In the genomic region with DNA sequence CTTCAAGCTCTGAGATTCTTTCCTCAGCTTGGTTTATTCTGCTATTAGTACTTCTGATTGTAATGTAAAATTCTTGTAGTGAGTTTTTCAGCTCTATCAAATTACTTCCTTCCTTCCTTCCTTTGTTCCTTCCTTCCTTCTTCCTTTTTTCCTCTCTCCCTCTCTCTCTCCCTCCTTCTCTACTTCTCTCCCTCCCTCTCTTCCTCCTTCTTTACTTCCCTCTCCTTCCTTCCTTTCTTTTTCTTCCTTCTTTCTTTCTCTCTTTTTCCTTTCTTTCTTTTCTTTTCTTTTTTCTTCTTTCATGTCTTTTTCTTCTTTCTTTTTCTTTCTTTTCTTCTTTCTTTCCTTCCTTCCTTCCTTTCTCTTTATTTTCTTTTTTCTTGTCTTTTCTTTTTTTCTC, we compare ENCODE assay signal across 36 cellular contexts.
"Had no signal": no experiment of that assay in that cellular context is flagged by ENCODE, and none has a peak within 500 bp of the region (broad histone marks: within the 10 kb centered on the region; RNA-seq: fewer than 3 reads in every experiment).

No MANE protein-coding gene starts in this region.

- H3K4me3 ChIP-seq: MG63 had no signal

- H3K36me3 ChIP-seq: MG63 had no signal

- H3K9me3 ChIP-seq: MG63 had no signal

- DNase-seq: Kasumi-1, MG63, MM.1S, MV-4-11, NCI-H1048, NCI-H1092, NCI-H1092 treated with DMSO at 0.1 percent for 48 hours, NCI-H1105, NCI-H1105 treated with DMSO at 0.1 percent for 48 hours, NCI-H1417, NCI-H1417 treated with DMSO at 0.1 percent for 48 hours, NCI-H1436, NCI-H1436 treated with DMSO at 0.1 percent for 48 hours, NCI-H146, NCI-H1694, NCI-H1694 treated with DMSO at 0.1 percent for 48 hours, NCI-H187, NCI-H187 treated with DMSO at 0.1 percent for 48 hours, NCI-H1930, NCI-H2029, NCI-H2029 treated with DMSO at 0.1 percent for 48 hours, NCI-H2081, NCI-H2081 treated with DMSO at 0.1 percent for 48 hours, NCI-H2107, NCI-H2171, NCI-H2171 treated with DMSO at 0.1 percent for 48 hours, NCI-H2227 treated with DMSO at 0.1 percent for 48 hours, NCI-H226, NCI-H345, NCI-H446, NCI-H446 treated with DMSO at 0.1 percent for 48 hours, NCI-H510A, NCI-H510A treated with DMSO at 0.1 percent for 48 hours, NCI-H524, NCI-H524 treated with DMSO at 0.1 percent for 48 hours, NCI-H526 had no signal

- H3K27me3 ChIP-seq: MG63 had no signal
